8 cellular contexts compared by ENCODE assay signal in the genomic region with DNA sequence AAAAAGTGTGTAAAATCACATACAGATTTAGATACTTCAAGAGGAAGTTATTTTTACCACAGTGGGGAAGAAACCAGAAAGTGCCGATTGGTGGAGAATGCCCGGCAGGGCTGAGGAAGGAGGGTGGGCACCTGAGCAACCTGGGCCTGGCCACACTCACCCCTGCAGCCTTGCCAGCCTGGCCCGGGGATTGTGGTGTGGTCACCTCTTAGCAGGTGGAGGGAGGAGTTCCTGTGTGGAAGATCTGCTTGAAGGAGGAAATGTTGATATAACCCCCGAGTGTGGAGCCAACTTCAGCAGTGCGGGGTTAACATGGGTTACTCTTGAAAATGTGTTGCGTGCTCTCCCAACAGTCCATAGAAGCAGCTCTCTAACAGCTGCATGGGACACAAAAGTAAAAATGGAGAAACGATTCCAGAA. TPM values are rescaled to one million over a fixed set of nuclear protein-coding genes. Genes with fewer than 3 reads are reported as not detected.
DNase-seq lines count a peak whose midpoint lies in the region; ATAC-seq and TF ChIP-seq lines count a peak whose summit lies in the region.

No MANE protein-coding gene starts in this region.

- H3K4me3 ChIP-seq in astrocyte of the spinal cord (ENCODE audit: low read depth, low read length) = peak overlapping the region; percentile 4
- H3K4me3 ChIP-seq in lower lobe of right lung = peak overlapping the region; percentile 30

- H3K4me1 Mint-ChIP-seq in CD14-positive monocyte (peaks cover 49% of the 10 kb centered on the region), IgD-negative memory B cell (peaks cover 68 to 87% (median 79%) of the 10 kb centered on the region in 3 donors)

- H3K27me3 Mint-ChIP-seq in CD14-positive monocyte (ENCODE audit: low read depth in 3 of 3) = peaks cover 7 to 16% (median 10%) of the 10 kb centered on the region in 3 donors
- peaks cover 2% of the 10 kb centered on the region for H3K27me3 Mint-ChIP-seq in IgD-negative memory B cell

- H3K36me3 Mint-ChIP-seq in CD14-positive monocyte = no peaks in the 10 kb centered on the region
- no peaks in the 10 kb centered on the region for H3K36me3 Mint-ChIP-seq in IgD-negative memory B cell

- H3K27ac Mint-ChIP-seq in CD14-positive monocyte (peak overlapping the region; percentile 63 to 90 (median 85)), IgD-negative memory B cell (peak overlapping the region; percentile 98)

- no peaks in the 10 kb centered on the region for H3K36me3 ChIP-seq in lower lobe of right lung

- TF ChIP-seq CTCF in CD14-positive monocyte (IDR thresholded peaks at IDR 0.05) = no peak
- TF ChIP-seq CTCF in astrocyte of the spinal cord (IDR thresholded peaks at IDR 0.05; ENCODE audit: low read depth, low read length) = no peak
- TF ChIP-seq CTCF in lower lobe of right lung (IDR thresholded peaks at IDR 0.05) = no peak

- H3K27me3 ChIP-seq in lower lobe of right lung (ENCODE audit: low read depth) = no peaks in the 10 kb centered on the region

- intact Hi-C loops in CD14-positive monocyte (cut with micrococcal nuclease) = no loop called here
- intact Hi-C loops in lower lobe of right lung (cut with DNase I) = no loop called here

- ATAC-seq in lower lobe of right lung = peak; percentile 51 to 82

- H3K27ac ChIP-seq in lower lobe of right lung = peak overlapping the region; percentile 72

- H3K9me3 ChIP-seq in lower lobe of right lung = no peaks in the 10 kb centered on the region

- H3K4me3 Mint-ChIP-seq in CD14-positive monocyte (peak overlapping the region; percentile 56 to 93), IgD-negative memory B cell (peak overlapping the region; percentile 82 to 92 (median 87))

- in situ Hi-C loops in astrocyte of the spinal cord (cut with HindIII; ENCODE audit: low sequenced_read_pairs) = no loop called here

- peaks cover 53% of the 10 kb centered on the region for H3K4me1 ChIP-seq in lower lobe of right lung

- DNase-seq in CD14-positive monocyte (ENCODE audit: low spot score) (no peak), astrocyte of the spinal cord (ENCODE audit: low read depth, low spot score) (peak; percentile 64), lower lobe of right lung (peak; percentile 62), amniotic stem cell (lab: John Stamatoyannopoulos, UW) (no peak), NCI-H1105 treated with DMSO at 0.1 percent for 48 hours (lab: John Stamatoyannopoulos, UW) (no peak), retina (no peak)
- no peak for DNase-seq in activated CD4-positive, CD25-positive, alpha-beta regulatory T cell (lab: John Stamatoyannopoulos, UW)

- H3K9me3 Mint-ChIP-seq in CD14-positive monocyte = peaks cover 0 to 2% (median 0%) of the 10 kb centered on the region in 7 donors
- H3K9me3 Mint-ChIP-seq in IgD-negative memory B cell = peaks cover 0 to under 1% (median 0%) of the 10 kb centered on the region in 3 donors

RNA-seq across cellular contexts. Expression of a gene that starts 14.7 kb away (rescaled TPM):
- under 1 TPM; 0.33 to 0.48 TPM for polyA plus RNA-seq in CD14-positive monocyte
- 1.3 TPM for polyA plus RNA-seq in IgD-negative memory B cell
- total RNA-seq in lower lobe of right lung = 11.8 TPM

Comparison
In these comparisons a context has a peak if more than half of its experiments do, and no peak if none do; other contexts are left out.
1. DNase-seq: peak in astrocyte of the spinal cord (single experiment) and lower lobe of right lung (single experiment); none in CD14-positive monocyte (single experiment), amniotic stem cell (single experiment), NCI-H1105 treated with DMSO at 0.1 percent for 48 hours (single experiment), retina (single experiment) and activated CD4-positive, CD25-positive, alpha-beta regulatory T cell (0 of 4).